In the genomic region with DNA sequence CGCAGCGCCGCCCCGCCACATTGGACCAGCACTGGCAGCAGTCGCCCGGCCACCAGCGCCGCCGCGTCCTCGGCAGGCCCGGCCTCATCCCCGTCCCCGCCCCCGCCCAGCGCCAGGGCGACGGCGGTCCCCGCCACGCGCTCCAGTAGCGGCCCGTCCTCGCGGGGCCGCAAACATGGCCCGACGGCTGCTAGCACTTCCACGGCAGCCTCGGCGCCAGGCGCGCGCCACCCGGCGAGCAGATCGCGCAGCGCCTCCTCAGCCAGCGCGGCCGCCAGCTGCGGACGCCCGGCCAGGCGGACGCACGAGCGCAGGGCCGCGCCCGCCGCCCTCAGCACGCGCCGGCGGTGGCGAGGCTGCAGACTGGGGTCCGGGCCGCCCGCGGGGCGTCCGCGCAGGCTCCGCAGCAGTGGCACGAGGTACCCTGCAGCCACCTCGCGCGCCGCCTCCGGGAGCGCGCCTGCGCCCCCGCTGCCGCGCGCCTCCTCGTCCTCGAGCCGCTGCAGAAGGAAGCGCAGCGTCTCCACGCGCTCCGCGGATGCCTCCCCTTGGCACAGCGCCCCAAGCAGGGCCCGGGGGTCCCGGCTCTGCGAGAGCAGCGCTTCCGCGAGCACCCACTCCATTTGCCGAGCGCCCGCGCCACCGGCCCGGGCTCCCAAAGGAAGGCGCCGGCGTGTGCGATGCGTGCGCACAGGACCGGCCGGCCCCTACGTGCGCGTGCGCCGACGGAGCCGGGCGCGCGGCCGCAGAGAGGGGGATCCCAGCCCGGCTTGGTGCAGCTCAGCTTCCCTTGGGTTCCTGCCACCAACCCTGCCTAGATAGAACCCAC, we compare ENCODE assay signal across 8 cellular contexts. TPM values are rescaled to one million over a fixed set of nuclear protein-coding genes. Genes with fewer than 3 reads are reported as not detected.
A peak's percentile ranks its signal among the peaks of the same experiment; 100 is the strongest.
DNase-seq lines count a peak whose midpoint lies in the region; ATAC-seq and TF ChIP-seq lines count a peak whose summit lies in the region.

A gene with protein sequence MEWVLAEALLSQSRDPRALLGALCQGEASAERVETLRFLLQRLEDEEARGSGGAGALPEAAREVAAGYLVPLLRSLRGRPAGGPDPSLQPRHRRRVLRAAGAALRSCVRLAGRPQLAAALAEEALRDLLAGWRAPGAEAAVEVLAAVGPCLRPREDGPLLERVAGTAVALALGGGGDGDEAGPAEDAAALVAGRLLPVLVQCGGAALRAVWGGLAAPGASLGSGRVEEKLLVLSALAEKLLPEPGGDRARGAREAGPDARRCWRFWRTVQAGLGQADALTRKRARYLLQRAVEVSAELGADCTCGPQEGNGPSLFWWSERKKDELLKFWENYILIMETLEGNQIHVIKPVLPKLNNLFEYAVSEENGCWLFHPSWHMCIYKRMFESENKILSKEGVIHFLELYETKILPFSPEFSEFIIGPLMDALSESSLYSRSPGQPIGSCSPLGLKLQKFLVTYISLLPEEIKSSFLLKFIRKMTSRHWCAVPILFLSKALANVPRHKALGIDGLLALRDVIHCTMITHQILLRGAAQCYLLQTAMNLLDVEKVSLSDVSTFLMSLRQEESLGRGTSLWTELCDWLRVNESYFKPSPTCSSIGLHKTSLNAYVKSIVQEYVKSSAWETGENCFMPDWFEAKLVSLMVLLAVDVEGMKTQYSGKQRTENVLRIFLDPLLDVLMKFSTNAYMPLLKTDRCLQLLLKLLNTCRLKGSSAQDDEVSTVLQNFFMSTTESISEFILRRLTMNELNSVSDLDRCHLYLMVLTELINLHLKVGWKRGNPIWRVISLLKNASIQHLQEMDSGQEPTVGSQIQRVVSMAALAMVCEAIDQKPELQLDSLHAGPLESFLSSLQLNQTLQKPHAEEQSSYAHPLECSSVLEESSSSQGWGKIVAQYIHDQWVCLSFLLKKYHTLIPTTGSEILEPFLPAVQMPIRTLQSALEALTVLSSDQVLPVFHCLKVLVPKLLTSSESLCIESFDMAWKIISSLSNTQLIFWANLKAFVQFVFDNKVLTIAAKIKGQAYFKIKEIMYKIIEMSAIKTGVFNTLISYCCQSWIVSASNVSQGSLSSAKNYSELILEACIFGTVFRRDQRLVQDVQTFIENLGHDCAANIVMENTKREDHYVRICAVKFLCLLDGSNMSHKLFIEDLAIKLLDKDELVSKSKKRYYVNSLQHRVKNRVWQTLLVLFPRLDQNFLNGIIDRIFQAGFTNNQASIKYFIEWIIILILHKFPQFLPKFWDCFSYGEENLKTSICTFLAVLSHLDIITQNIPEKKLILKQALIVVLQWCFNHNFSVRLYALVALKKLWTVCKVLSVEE (N-terminal part only) (minus strand): TSS at position 699 of the 829 bp plus-strand sequence. CDS start 76 bp downstream, at position 623.

- H3K4me1 ChIP-seq in ascending aorta = peaks cover 3 to 5% of the 10 kb centered on the region in 2 donors
- peaks cover 8% of the 10 kb centered on the region for H3K4me1 ChIP-seq in hepatocyte (ENCODE audit: insufficient read depth)

- H3K79me2 ChIP-seq in hepatocyte = peaks cover 31% of the 10 kb centered on the region

- peak within 1 kb of the TSS; percentile 80 for H3K27ac Mint-ChIP-seq in T-helper 2 cell treated with Interferon-gamma antibody and Interleukin-4, amounts not matched to agents 5 μg/mL and 100 μg/mL, for 36 hours

- peak within 1 kb of the TSS; percentile 68 to 94 for H3K4me3 ChIP-seq in ascending aorta
- H3K4me3 ChIP-seq in hepatocyte = peak within 1 kb of the TSS; percentile 95
- peak within 1 kb of the TSS; percentile 81 for H3K4me3 ChIP-seq in retinal pigment epithelial cell (ENCODE audit: low read length)

- H3K4me1 Mint-ChIP-seq in T-helper 2 cell treated with Interferon-gamma antibody and Interleukin-4, amounts not matched to agents 5 μg/mL and 100 μg/mL, for 36 hours (ENCODE audit: low read depth) = peaks cover 33% of the 10 kb centered on the region

- H3K36me3 Mint-ChIP-seq in T-helper 2 cell treated with Interferon-gamma antibody and Interleukin-4, amounts not matched to agents 5 μg/mL and 100 μg/mL, for 36 hours (ENCODE audit: low read depth) = peaks cover 6% of the 10 kb centered on the region

- H3K4me3 Mint-ChIP-seq in T-helper 2 cell treated with Interferon-gamma antibody and Interleukin-4, amounts not matched to agents 5 μg/mL and 100 μg/mL, for 36 hours = peak within 1 kb of the TSS; percentile 87

- H3K9me3 Mint-ChIP-seq in T-helper 2 cell treated with Interferon-gamma antibody and Interleukin-4, amounts not matched to agents 5 μg/mL and 100 μg/mL, for 36 hours = no peaks in the 10 kb centered on the region

- H3K36me3 ChIP-seq in ascending aorta (no peaks in the 10 kb centered on the region), hepatocyte (replicated peaks; ENCODE audit: insufficient read depth, low read depth) (no peaks in the 10 kb centered on the region)

- ATAC-seq in GM18499 (IDR thresholded peaks at IDR 0.05; ENCODE audit: insufficient read depth, unreplicated experiment) (peak; percentile 42), HG02840 (IDR thresholded peaks at IDR 0.05; ENCODE audit: low FRiP score, unreplicated experiment) (peak; percentile 58)

- H3K27me3 ChIP-seq in ascending aorta (no peaks in the 10 kb centered on the region), hepatocyte (peaks cover 9% of the 10 kb centered on the region)

- H2AFZ ChIP-seq in hepatocyte = peak within 1 kb of the TSS; percentile 94

- no peak for TF ChIP-seq CTCF in ascending aorta (IDR thresholded peaks at IDR 0.05)
- TF ChIP-seq CTCF in hepatocyte (IDR thresholded peaks at IDR 0.05; ENCODE audit: poor library complexity) = no peak
- no peak for TF ChIP-seq CTCF in retinal pigment epithelial cell (conservative IDR thresholded peaks at IDR 0.05; ENCODE audit: low read depth, low read length)

- H3K27ac ChIP-seq in ascending aorta = peak within 1 kb of the TSS in 1 of 2 donors; percentile 93
- peak within 1 kb of the TSS; percentile 89 for H3K27ac ChIP-seq in hepatocyte

- DNase-seq in NCI-H146 (lab: John Stamatoyannopoulos, UW) (peak; percentile 83), ascending aorta (ENCODE audit: low spot score in 2 of 2) (peak in 1 of 2 donors; percentile 81), hepatocyte (ENCODE audit: low spot score) (peak; percentile 90), retinal pigment epithelial cell (ENCODE audit: low read depth) (peak; percentile 30), OCI-M2 (lab: John Stamatoyannopoulos, UW; ENCODE audit: unreplicated experiment) (no peak)
- DNase-seq in T-helper 2 cell treated with Interferon-gamma antibody and Interleukin-4, amounts not matched to agents 5 μg/mL and 100 μg/mL, for 36 hours (ENCODE audit: low spot score) = peak; percentile 82

- H4K20me1 ChIP-seq in hepatocyte (ENCODE audit: insufficient read depth, poor library complexity, severe bottlenecking) = no peaks in the 10 kb centered on the region

- peak within 1 kb of the TSS; percentile 86 for H3K4me2 ChIP-seq in hepatocyte

- H3K27me3 Mint-ChIP-seq in T-helper 2 cell treated with Interferon-gamma antibody and Interleukin-4, amounts not matched to agents 5 μg/mL and 100 μg/mL, for 36 hours (ENCODE audit: low read depth) = peaks cover 7% of the 10 kb centered on the region

- WGBS in hepatocyte (ENCODE audit: low lambda C conversion rate, missing lambda C conversion rate) = under 1% methylated on average over 91 of the region's 122 CpGs

- intact Hi-C loops in ascending aorta (cut with DNase I) = no loop called here

- no peaks in the 10 kb centered on the region for H3K9me3 ChIP-seq in ascending aorta
- no peaks in the 10 kb centered on the region for H3K9me3 ChIP-seq in hepatocyte (ENCODE audit: low read depth)

- no peaks in the 10 kb centered on the region for H3K9me2 ChIP-seq in hepatocyte (replicated peaks; ENCODE audit: insufficient read depth)

RNA-seq across cellular contexts. Expression of the gene that starts here (rescaled TPM):
- 19.2 TPM for total RNA-seq in ascending aorta
- 22.8 and 22.9 TPM in 2 replicates for total RNA-seq in hepatocyte
- polyA plus RNA-seq in hepatocyte = 12.2 and 12.8 TPM in 2 replicates
